Comparison of ENCODE assay signal across 1 cellular context in the genomic region with DNA sequence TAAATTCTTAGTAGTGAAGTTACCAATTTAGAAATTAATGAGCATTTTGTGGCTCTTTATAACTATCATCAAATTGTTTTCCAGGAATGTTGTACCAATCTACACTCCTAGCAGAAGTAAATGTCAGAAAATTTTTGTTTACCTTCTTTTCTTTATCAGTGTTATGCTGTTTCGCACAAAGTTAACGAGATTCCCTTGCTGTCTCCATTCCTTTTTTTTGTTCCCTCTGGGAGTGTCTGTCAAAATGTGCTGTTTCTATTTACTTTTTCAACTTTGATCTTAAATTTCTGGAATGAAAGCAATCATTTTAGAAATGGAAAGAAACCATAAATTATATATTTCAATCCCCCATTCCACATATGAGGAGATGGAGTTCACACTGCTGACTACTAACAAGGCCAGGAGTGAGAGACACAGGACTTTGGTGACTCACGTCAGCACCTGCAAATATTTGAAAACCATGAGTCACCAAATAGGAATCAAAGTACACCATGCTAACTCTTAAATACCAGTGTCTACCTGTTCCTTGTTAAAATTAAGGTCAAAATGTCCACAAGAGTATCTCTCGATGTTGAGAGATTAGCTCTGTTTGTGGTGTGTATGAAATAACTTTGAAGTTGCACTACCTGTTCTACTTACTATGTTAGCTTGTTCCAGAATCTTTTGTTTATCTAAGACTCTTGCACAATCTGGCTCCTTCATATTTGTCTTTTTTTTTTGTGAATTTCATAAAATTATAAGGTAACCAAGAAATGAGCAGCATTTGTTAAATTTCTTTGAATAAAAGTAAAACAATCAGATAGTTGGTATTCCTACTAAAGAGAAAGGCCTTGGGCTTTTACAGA.
TF ChIP-seq lines count a peak whose summit lies in the region.

No MANE protein-coding gene starts in this region.

TF ChIP-seq in HepG2, 621 proteins besides CTCF, POLR2A, EP300 and RAD21 (continued from another document):
- TF ChIP-seq, protein P1, sequence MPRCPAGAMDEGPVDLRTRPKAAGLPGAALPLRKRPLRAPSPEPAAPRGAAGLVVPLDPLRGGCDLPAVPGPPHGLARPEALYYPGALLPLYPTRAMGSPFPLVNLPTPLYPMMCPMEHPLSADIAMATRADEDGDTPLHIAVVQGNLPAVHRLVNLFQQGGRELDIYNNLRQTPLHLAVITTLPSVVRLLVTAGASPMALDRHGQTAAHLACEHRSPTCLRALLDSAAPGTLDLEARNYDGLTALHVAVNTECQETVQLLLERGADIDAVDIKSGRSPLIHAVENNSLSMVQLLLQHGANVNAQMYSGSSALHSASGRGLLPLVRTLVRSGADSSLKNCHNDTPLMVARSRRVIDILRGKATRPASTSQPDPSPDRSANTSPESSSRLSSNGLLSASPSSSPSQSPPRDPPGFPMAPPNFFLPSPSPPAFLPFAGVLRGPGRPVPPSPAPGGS (CRISPR knock-in tag; IDR thresholded peaks at IDR 0.05): no peak
- TF ChIP-seq, protein P2, sequence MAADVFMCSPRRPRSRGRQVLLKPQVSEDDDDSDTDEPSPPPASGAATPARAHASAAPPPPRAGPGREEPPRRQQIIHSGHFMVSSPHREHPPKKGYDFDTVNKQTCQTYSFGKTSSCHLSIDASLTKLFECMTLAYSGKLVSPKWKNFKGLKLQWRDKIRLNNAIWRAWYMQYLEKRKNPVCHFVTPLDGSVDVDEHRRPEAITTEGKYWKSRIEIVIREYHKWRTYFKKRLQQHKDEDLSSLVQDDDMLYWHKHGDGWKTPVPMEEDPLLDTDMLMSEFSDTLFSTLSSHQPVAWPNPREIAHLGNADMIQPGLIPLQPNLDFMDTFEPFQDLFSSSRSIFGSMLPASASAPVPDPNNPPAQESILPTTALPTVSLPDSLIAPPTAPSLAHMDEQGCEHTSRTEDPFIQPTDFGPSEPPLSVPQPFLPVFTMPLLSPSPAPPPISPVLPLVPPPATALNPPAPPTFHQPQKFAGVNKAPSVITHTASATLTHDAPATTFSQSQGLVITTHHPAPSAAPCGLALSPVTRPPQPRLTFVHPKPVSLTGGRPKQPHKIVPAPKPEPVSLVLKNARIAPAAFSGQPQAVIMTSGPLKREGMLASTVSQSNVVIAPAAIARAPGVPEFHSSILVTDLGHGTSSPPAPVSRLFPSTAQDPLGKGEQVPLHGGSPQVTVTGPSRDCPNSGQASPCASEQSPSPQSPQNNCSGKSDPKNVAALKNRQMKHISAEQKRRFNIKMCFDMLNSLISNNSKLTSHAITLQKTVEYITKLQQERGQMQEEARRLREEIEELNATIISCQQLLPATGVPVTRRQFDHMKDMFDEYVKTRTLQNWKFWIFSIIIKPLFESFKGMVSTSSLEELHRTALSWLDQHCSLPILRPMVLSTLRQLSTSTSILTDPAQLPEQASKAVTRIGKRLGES (CRISPR knock-in tag; IDR thresholded peaks at IDR 0.05; ENCODE audit: borderline replicate concordance): no peak
- TF ChIP-seq, protein P3, sequence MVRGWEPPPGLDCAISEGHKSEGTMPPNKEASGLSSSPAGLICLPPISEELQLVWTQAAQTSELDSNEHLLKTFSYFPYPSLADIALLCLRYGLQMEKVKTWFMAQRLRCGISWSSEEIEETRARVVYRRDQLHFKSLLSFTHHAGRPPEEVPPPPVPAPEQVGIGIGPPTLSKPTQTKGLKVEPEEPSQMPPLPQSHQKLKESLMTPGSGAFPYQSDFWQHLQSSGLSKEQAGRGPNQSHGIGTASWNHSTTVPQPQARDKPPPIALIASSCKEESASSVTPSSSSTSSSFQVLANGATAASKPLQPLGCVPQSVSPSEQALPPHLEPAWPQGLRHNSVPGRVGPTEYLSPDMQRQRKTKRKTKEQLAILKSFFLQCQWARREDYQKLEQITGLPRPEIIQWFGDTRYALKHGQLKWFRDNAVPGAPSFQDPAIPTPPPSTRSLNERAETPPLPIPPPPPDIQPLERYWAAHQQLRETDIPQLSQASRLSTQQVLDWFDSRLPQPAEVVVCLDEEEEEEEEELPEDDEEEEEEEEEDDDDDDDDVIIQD (CRISPR knock-in tag; IDR thresholded peaks at IDR 0.05; ENCODE audit: low read depth): peak; percentile 94
- TF ChIP-seq, protein P4, sequence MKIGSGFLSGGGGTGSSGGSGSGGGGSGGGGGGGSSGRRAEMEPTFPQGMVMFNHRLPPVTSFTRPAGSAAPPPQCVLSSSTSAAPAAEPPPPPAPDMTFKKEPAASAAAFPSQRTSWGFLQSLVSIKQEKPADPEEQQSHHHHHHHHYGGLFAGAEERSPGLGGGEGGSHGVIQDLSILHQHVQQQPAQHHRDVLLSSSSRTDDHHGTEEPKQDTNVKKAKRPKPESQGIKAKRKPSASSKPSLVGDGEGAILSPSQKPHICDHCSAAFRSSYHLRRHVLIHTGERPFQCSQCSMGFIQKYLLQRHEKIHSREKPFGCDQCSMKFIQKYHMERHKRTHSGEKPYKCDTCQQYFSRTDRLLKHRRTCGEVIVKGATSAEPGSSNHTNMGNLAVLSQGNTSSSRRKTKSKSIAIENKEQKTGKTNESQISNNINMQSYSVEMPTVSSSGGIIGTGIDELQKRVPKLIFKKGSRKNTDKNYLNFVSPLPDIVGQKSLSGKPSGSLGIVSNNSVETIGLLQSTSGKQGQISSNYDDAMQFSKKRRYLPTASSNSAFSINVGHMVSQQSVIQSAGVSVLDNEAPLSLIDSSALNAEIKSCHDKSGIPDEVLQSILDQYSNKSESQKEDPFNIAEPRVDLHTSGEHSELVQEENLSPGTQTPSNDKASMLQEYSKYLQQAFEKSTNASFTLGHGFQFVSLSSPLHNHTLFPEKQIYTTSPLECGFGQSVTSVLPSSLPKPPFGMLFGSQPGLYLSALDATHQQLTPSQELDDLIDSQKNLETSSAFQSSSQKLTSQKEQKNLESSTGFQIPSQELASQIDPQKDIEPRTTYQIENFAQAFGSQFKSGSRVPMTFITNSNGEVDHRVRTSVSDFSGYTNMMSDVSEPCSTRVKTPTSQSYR (CRISPR knock-in tag; IDR thresholded peaks at IDR 0.05; ENCODE audit: borderline replicate concordance): peak; percentile 44; the same call in 1 of the 2 replicates
- TF ChIP-seq NCOA2 (CRISPR knock-in tag; IDR thresholded peaks at IDR 0.05): peak; percentile 98
